Comparison of ENCODE assay signal across 15 cellular contexts in genomic region chr3:15301761-15302160, GRCh38.
"Had no signal": no experiment of that assay in that cellular context is flagged by ENCODE, and none has a peak within 500 bp of the region (broad histone marks: within the 10 kb centered on the region; RNA-seq: fewer than 3 reads in every experiment).

No MANE protein-coding gene starts in this region.

- H3K4me3 Mint-ChIP-seq: activated naive CD8-positive, alpha-beta T cell treated with anti-CD3 and anti-CD28 coated beads, Interleukin-2, amount 10 ng/mL, durations not matched to agents 7 days and 5 days; neural progenitor cell; T-helper 17 cell had no signal

- H3K4me1 ChIP-seq: neural progenitor cell had no signal

- H3K27ac Mint-ChIP-seq: neural progenitor cell had no signal

- H3K27me3 ChIP-seq: dorsolateral prefrontal cortex, neural progenitor cell, tibial nerve had no signal

- H3K9ac ChIP-seq: neural progenitor cell, parathyroid adenoma had no signal

- H3K9me3 Mint-ChIP-seq: activated naive CD8-positive, alpha-beta T cell treated with anti-CD3 and anti-CD28 coated beads, Interleukin-2, amount 10 ng/mL, durations not matched to agents 7 days and 5 days; neural progenitor cell had no signal

- H3K27ac ChIP-seq: neural progenitor cell, parathyroid adenoma, SK-N-MC had no signal

- H3K27me3 Mint-ChIP-seq: T-helper 17 cell had no signal

- DNase-seq: activated CD4-positive, alpha-beta T cell treated with anti-CD3 and anti-CD28 coated beads, Interleukin-2, amount 50 U/mL, for 4 hours; activated CD4-positive, CD25-positive, alpha-beta regulatory T cell; activated gamma-delta T cell; activated naive CD8-positive, alpha-beta T cell treated with anti-CD3 and anti-CD28 coated beads, Interleukin-2, amount 10 ng/mL, durations not matched to agents 7 days and 5 days; activated T-cell treated with anti-CD3 and anti-CD28 coated beads, Interleukin-2, amount 50 U/mL, for 48 hours; aorta; foreskin melanocyte; right cardiac atrium; T-helper 17 cell had no signal

- H3K9me3 ChIP-seq: tibial nerve had no signal

- ATAC-seq: right cardiac atrium, T-helper 17 cell had no signal

- H3K4me3 ChIP-seq: dorsolateral prefrontal cortex, neural progenitor cell, SK-N-MC, smooth muscle cell, tibial nerve had no signal

- H3K36me3 ChIP-seq: neural progenitor cell had no signal
